ENCODE assay signal across 1 cellular context in the genomic region with DNA sequence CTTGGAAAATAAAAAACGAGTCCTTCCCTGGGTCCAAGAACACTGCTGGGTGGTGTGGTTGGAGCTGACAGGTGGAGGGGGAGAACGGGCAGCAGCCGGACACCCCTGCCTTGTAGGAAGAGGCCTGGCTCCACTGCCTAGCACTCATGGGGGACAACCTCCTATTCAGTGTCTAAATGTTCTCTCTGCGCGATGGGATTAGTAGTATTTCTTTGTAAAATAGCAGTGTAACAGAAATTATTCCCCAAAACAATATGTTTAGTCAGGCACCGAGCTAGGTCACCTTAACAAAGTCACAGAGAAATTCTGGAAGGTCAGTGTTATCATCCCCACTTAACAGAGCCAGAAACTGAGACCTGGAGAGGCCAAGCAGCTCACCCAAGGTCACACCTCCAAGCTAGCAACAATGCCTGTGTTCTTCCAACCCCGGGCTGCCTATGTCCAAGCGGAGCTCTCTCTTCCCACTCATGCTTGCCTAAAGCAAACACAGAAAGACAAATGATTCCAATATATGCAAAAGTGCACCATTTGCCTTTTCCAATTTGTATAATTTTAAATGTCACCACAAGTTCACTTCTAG.
TF ChIP-seq lines count a peak whose summit lies in the region.

No MANE protein-coding gene starts in this region.

TF ChIP-seq in HepG2, 621 proteins besides CTCF, POLR2A, EP300 and RAD21 (continued from another document and continues in another):
- TF ChIP-seq, protein P1, sequence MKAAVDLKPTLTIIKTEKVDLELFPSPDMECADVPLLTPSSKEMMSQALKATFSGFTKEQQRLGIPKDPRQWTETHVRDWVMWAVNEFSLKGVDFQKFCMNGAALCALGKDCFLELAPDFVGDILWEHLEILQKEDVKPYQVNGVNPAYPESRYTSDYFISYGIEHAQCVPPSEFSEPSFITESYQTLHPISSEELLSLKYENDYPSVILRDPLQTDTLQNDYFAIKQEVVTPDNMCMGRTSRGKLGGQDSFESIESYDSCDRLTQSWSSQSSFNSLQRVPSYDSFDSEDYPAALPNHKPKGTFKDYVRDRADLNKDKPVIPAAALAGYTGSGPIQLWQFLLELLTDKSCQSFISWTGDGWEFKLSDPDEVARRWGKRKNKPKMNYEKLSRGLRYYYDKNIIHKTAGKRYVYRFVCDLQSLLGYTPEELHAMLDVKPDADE (CRISPR knock-in tag; IDR thresholded peaks at IDR 0.05), result no peak
- TF ChIP-seq, protein P2, sequence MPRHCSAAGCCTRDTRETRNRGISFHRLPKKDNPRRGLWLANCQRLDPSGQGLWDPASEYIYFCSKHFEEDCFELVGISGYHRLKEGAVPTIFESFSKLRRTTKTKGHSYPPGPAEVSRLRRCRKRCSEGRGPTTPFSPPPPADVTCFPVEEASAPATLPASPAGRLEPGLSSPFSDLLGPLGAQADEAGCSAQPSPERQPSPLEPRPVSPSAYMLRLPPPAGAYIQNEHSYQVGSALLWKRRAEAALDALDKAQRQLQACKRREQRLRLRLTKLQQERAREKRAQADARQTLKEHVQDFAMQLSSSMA (CRISPR knock-in tag; IDR thresholded peaks at IDR 0.05), result no peak
- TF ChIP-seq ZNF816 (CRISPR knock-in tag; IDR thresholded peaks at IDR 0.05; ENCODE audit: borderline replicate concordance) (0 out of 2 replicates have a peak, but pooled peaks have one; percentile 24), ZSCAN30 (CRISPR knock-in tag; IDR thresholded peaks at IDR 0.05) (no peak), ZNF3 (CRISPR knock-in tag; IDR thresholded peaks at IDR 0.05) (peak; percentile 44; the same call in 1 of the 2 replicates), JARID2 (CRISPR knock-in tag; IDR thresholded peaks at IDR 0.05; ENCODE audit: insufficient replicate concordance) (no peak), KDM4B (CRISPR knock-in tag; IDR thresholded peaks at IDR 0.05) (no peak), TRIM24 (CRISPR knock-in tag; IDR thresholded peaks at IDR 0.05) (no peak), SIX1 (CRISPR knock-in tag; IDR thresholded peaks at IDR 0.05; ENCODE audit: borderline replicate concordance) (no peak), EZH2 (conservative IDR thresholded peaks at IDR 0.05; ENCODE audit: low read depth, low read length) (no peak), DMAP1 (CRISPR knock-in tag; IDR thresholded peaks at IDR 0.05) (no peak), ZNF749 (CRISPR knock-in tag; IDR thresholded peaks at IDR 0.05; ENCODE audit: borderline replicate concordance) (no peak), RCOR2 (CRISPR knock-in tag; IDR thresholded peaks at IDR 0.05) (peak; percentile 91), REPIN1 (CRISPR knock-in tag; IDR thresholded peaks at IDR 0.05; ENCODE audit: borderline replicate concordance, low read depth) (no peak), CBFB (CRISPR knock-in tag; IDR thresholded peaks at IDR 0.05) (no peak), ZNF644 (CRISPR knock-in tag; IDR thresholded peaks at IDR 0.05; ENCODE audit: low read depth) (0 out of 2 replicates have a peak, but pooled peaks have one; percentile 8), NFRKB (IDR thresholded peaks at IDR 0.05) (no peak), TCF7 (IDR thresholded peaks at IDR 0.05; ENCODE audit: low read depth) (no peak), ARID2 (CRISPR knock-in tag; IDR thresholded peaks at IDR 0.05; ENCODE audit: borderline replicate concordance) (no peak), CENPT (CRISPR knock-in tag; IDR thresholded peaks at IDR 0.05; ENCODE audit: low read depth) (no peak), ZBTB7B (CRISPR knock-in tag; IDR thresholded peaks at IDR 0.05) (no peak), SRY (CRISPR knock-in tag; IDR thresholded peaks at IDR 0.05) (no peak), ZNF747 (CRISPR knock-in tag; IDR thresholded peaks at IDR 0.05; ENCODE audit: borderline replicate concordance) (no peak), KLF13 (CRISPR knock-in tag; IDR thresholded peaks at IDR 0.05) (no peak), ZNF720 (CRISPR knock-in tag; IDR thresholded peaks at IDR 0.05) (no peak), ZNF20 (CRISPR knock-in tag; IDR thresholded peaks at IDR 0.05) (no peak), SOX6 (IDR thresholded peaks at IDR 0.05) (no peak), SOX6 (CRISPR knock-in tag; IDR thresholded peaks at IDR 0.05) (0 out of 2 replicates have a peak, but pooled peaks have one; percentile 35), ZMYM3 (CRISPR knock-in tag; IDR thresholded peaks at IDR 0.05) (peak; percentile 93), ESRRA (CRISPR knock-in tag; IDR thresholded peaks at IDR 0.05; ENCODE audit: low read depth) (peak; percentile 58; the same call in 1 of the 2 replicates)
- TF ChIP-seq, protein P3, sequence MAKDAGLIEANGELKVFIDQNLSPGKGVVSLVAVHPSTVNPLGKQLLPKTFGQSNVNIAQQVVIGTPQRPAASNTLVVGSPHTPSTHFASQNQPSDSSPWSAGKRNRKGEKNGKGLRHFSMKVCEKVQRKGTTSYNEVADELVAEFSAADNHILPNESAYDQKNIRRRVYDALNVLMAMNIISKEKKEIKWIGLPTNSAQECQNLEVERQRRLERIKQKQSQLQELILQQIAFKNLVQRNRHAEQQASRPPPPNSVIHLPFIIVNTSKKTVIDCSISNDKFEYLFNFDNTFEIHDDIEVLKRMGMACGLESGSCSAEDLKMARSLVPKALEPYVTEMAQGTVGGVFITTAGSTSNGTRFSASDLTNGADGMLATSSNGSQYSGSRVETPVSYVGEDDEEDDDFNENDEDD (CRISPR knock-in tag; IDR thresholded peaks at IDR 0.05; ENCODE audit: borderline replicate concordance), result no peak
- TF ChIP-seq, protein P4, sequence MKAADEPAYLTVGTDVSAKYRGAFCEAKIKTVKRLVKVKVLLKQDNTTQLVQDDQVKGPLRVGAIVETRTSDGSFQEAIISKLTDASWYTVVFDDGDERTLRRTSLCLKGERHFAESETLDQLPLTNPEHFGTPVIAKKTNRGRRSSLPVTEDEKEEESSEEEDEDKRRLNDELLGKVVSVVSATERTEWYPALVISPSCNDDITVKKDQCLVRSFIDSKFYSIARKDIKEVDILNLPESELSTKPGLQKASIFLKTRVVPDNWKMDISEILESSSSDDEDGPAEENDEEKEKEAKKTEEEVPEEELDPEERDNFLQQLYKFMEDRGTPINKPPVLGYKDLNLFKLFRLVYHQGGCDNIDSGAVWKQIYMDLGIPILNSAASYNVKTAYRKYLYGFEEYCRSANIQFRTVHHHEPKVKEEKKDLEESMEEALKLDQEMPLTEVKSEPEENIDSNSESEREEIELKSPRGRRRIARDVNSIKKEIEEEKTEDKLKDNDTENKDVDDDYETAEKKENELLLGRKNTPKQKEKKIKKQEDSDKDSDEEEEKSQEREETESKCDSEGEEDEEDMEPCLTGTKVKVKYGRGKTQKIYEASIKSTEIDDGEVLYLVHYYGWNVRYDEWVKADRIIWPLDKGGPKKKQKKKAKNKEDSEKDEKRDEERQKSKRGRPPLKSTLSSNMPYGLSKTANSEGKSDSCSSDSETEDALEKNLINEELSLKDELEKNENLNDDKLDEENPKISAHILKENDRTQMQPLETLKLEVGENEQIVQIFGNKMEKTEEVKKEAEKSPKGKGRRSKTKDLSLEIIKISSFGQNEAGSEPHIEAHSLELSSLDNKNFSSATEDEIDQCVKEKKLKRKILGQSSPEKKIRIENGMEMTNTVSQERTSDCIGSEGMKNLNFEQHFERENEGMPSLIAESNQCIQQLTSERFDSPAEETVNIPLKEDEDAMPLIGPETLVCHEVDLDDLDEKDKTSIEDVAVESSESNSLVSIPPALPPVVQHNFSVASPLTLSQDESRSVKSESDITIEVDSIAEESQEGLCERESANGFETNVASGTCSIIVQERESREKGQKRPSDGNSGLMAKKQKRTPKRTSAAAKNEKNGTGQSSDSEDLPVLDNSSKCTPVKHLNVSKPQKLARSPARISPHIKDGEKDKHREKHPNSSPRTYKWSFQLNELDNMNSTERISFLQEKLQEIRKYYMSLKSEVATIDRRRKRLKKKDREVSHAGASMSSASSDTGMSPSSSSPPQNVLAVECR (CRISPR knock-in tag; IDR thresholded peaks at IDR 0.05; ENCODE audit: borderline replicate concordance), result 0 out of 2 replicates have a peak, but pooled peaks have one; percentile 34
- TF ChIP-seq, protein P5, sequence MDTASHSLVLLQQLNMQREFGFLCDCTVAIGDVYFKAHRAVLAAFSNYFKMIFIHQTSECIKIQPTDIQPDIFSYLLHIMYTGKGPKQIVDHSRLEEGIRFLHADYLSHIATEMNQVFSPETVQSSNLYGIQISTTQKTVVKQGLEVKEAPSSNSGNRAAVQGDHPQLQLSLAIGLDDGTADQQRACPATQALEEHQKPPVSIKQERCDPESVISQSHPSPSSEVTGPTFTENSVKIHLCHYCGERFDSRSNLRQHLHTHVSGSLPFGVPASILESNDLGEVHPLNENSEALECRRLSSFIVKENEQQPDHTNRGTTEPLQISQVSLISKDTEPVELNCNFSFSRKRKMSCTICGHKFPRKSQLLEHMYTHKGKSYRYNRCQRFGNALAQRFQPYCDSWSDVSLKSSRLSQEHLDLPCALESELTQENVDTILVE (CRISPR knock-in tag; IDR thresholded peaks at IDR 0.05), result no peak
- TF ChIP-seq, protein P6, sequence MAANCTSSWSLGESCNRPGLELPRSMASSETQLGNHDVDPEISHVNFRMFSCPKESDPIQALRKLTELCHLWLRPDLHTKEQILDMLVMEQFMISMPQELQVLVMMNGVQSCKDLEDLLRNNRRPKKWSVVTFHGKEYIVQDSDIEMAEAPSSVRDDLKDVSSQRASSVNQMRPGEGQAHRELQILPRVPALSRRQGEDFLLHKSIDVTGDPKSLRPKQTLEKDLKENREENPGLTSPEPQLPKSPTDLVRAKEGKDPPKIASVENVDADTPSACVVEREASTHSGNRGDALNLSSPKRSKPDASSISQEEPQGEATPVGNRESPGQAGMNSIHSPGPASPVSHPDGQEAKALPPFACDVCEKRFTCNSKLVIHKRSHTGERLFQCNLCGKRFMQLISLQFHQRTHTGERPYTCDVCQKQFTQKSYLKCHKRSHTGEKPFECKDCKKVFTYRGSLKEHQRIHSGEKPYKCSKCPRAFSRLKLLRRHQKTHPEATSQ (CRISPR knock-in tag; IDR thresholded peaks at IDR 0.05; ENCODE audit: borderline replicate concordance), result no peak
- TF ChIP-seq, protein P7, sequence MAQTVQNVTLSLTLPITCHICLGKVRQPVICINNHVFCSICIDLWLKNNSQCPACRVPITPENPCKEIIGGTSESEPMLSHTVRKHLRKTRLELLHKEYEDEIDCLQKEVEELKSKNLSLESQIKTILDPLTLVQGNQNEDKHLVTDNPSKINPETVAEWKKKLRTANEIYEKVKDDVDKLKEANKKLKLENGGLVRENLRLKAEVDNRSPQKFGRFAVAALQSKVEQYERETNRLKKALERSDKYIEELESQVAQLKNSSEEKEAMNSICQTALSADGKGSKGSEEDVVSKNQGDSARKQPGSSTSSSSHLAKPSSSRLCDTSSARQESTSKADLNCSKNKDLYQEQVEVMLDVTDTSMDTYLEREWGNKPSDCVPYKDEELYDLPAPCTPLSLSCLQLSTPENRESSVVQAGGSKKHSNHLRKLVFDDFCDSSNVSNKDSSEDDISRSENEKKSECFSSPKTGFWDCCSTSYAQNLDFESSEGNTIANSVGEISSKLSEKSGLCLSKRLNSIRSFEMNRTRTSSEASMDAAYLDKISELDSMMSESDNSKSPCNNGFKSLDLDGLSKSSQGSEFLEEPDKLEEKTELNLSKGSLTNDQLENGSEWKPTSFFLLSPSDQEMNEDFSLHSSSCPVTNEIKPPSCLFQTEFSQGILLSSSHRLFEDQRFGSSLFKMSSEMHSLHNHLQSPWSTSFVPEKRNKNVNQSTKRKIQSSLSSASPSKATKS (CRISPR knock-in tag; IDR thresholded peaks at IDR 0.05), result no peak
- TF ChIP-seq, protein P8, sequence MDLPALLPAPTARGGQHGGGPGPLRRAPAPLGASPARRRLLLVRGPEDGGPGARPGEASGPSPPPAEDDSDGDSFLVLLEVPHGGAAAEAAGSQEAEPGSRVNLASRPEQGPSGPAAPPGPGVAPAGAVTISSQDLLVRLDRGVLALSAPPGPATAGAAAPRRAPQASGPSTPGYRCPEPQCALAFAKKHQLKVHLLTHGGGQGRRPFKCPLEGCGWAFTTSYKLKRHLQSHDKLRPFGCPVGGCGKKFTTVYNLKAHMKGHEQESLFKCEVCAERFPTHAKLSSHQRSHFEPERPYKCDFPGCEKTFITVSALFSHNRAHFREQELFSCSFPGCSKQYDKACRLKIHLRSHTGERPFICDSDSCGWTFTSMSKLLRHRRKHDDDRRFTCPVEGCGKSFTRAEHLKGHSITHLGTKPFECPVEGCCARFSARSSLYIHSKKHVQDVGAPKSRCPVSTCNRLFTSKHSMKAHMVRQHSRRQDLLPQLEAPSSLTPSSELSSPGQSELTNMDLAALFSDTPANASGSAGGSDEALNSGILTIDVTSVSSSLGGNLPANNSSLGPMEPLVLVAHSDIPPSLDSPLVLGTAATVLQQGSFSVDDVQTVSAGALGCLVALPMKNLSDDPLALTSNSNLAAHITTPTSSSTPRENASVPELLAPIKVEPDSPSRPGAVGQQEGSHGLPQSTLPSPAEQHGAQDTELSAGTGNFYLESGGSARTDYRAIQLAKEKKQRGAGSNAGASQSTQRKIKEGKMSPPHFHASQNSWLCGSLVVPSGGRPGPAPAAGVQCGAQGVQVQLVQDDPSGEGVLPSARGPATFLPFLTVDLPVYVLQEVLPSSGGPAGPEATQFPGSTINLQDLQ (CRISPR knock-in tag; IDR thresholded peaks at IDR 0.05), result 0 out of 2 replicates have a peak, but pooled peaks have one; percentile 26
- TF ChIP-seq, protein P9, sequence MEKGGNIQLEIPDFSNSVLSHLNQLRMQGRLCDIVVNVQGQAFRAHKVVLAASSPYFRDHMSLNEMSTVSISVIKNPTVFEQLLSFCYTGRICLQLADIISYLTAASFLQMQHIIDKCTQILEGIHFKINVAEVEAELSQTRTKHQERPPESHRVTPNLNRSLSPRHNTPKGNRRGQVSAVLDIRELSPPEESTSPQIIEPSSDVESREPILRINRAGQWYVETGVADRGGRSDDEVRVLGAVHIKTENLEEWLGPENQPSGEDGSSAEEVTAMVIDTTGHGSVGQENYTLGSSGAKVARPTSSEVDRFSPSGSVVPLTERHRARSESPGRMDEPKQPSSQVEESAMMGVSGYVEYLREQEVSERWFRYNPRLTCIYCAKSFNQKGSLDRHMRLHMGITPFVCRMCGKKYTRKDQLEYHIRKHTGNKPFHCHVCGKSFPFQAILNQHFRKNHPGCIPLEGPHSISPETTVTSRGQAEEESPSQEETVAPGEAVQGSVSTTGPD (CRISPR knock-in tag; IDR thresholded peaks at IDR 0.05), result no peak
- TF ChIP-seq, protein P10, sequence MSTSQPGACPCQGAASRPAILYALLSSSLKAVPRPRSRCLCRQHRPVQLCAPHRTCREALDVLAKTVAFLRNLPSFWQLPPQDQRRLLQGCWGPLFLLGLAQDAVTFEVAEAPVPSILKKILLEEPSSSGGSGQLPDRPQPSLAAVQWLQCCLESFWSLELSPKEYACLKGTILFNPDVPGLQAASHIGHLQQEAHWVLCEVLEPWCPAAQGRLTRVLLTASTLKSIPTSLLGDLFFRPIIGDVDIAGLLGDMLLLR (CRISPR knock-in tag; IDR thresholded peaks at IDR 0.05), result no peak
